ENCODE assay signal across 11 cellular contexts in genomic region chrX:101217689-101218088, GRCh38. TPM values are rescaled to one million over a fixed set of nuclear protein-coding genes. Genes with fewer than 3 reads are reported as not detected.
"Had no signal": no experiment of that assay in that cellular context is flagged by ENCODE, and none has a peak within 500 bp of the region (broad histone marks: within the 10 kb centered on the region; RNA-seq: fewer than 3 reads in every experiment).

No MANE protein-coding gene starts in this region.

- H3K9me3 ChIP-seq: HAP-1 had no signal

- H2AFZ ChIP-seq: GM23248 had no signal

- H3K9ac ChIP-seq: GM23248 had no signal

- H3K27ac ChIP-seq: GM23248, HL-60 had no signal

- ATAC-seq: HCT116, HepG2 had no signal

- H3K4me3 Mint-ChIP-seq: HFFc6, IgD-negative memory B cell had no signal

- FAIRE-seq: HepG2 had no signal

- H3K4me1 Mint-ChIP-seq: IgD-negative memory B cell had no signal

- H3K4me1 ChIP-seq: HAP-1 had no signal

- H3K4me3 ChIP-seq: GM23248, HAP-1 had no signal

- H3K27ac Mint-ChIP-seq: HFFc6, IgD-negative memory B cell had no signal

- H3K9me3 Mint-ChIP-seq: HFFc6 had no signal

- H3K27me3 Mint-ChIP-seq: IgD-negative memory B cell had no signal

- DNase-seq: GM23248, GOT3, H7, HFFc6, KBM-7 had no signal

- H3K36me3 ChIP-seq: HAP-1 had no signal

RNA-seq across cellular contexts. Expression of gene DRP2, which starts 1.9 kb away (rescaled TPM):
- total RNA-seq: H4 had no signal
- polyA plus RNA-seq: IgD-negative memory B cell had no signal
